14 cellular contexts compared by ENCODE assay signal in the genomic region with DNA sequence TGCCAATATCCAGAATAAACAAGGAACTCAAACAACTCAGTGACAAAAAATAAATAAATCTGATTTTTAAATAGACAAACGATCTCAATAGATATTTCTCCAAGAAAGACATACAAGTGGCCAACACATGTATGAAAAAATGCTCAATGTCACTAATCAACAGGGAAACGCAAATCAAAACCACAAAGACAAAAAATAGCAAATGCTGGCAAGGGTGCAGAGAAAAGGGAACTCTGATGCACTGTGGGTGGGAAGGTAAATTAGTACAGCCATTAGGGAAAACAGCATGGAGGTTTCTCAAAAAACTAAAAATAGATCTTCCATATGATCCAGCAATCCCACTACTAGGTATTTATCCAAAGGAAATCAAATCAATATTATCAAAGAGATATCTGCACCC. TPM values are rescaled to one million over a fixed set of nuclear protein-coding genes. Genes with fewer than 3 reads are reported as not detected.
DNase-seq lines count a peak whose midpoint lies in the region; ATAC-seq and TF ChIP-seq lines count a peak whose summit lies in the region.
"Had no signal": no experiment of that assay in that cellular context is flagged by ENCODE, and none has a peak within 500 bp of the region (broad histone marks: within the 10 kb centered on the region; RNA-seq: fewer than 3 reads in every experiment).

No MANE protein-coding gene starts in this region.

- H3K9me3 Mint-ChIP-seq in CD4-positive, alpha-beta T cell = no peaks in the 10 kb centered on the region

- peaks cover 4% of the 10 kb centered on the region for H3K27me3 Mint-ChIP-seq in CD4-positive, alpha-beta T cell
- H3K27me3 Mint-ChIP-seq: B cell had no signal

- H4K20me1 ChIP-seq in BLaER1 treated with 17β-estradiol and CSF1 and Interleukin-3, amounts not matched to agents 10 nM and 100 nM = peaks cover 8 to 14% (median 11%) of the 10 kb centered on the region in 11 experiments

- WGBS in right lobe of liver (ENCODE audit: insufficient coverage, low coverage, low lambda C conversion rate, missing lambda C conversion rate) = 36% methylated on average over 2 of the region's 2 CpGs
- 46 to 56% methylated on average over 2 of the region's 2 CpGs for WGBS in aorta, 2 donors

- H3K4me1 Mint-ChIP-seq in CD4-positive, alpha-beta T cell (ENCODE audit: low read depth) = peaks cover 18% of the 10 kb centered on the region

- H3K36me3 ChIP-seq in BLaER1 treated with 17β-estradiol and CSF1 and Interleukin-3, amounts not matched to agents 10 nM and 100 nM = peaks cover 3 to 9% (median 8%) of the 10 kb centered on the region in 11 experiments
- H3K36me3 ChIP-seq in NT2/D1 (ENCODE audit: insufficient read depth, insufficient read length, low read length) (peaks cover 8% of the 10 kb centered on the region), right lobe of liver (peaks cover 0 to 5% (median 2%) of the 10 kb centered on the region in 4 donors), aorta (ENCODE audit: control insufficient read depth in 1 of 2, insufficient read depth in 2 of 2, low read length in 1 of 2) (no peaks in the 10 kb centered on the region)

- H3K9me3 ChIP-seq in BLaER1 treated with 17β-estradiol and CSF1 and Interleukin-3, amounts not matched to agents 10 nM and 100 nM (replicated peaks in 1 of 11) = no peaks in the 10 kb centered on the region
- H3K9me3 ChIP-seq in CD4-positive, alpha-beta T cell (ENCODE audit: control insufficient read depth, low read length) = no peaks in the 10 kb centered on the region
- H3K9me3 ChIP-seq in NT2/D1 (ENCODE audit: insufficient read depth, low read length) (no peaks in the 10 kb centered on the region), right lobe of liver (no peaks in the 10 kb centered on the region), aorta (ENCODE audit: control insufficient read depth, low read length) (no peaks in the 10 kb centered on the region)
- H3K9me3 ChIP-seq: SK-N-SH had no signal

- no peak for ATAC-seq in CD4-positive, alpha-beta T cell (ENCODE audit: poor library complexity)
- ATAC-seq in right lobe of liver = no peak
- ATAC-seq in aorta (ENCODE audit: low FRiP score) = no peak
- ATAC-seq in GM18858 (IDR thresholded peaks at IDR 0.05; ENCODE audit: unreplicated experiment) = no peak
- ATAC-seq in GM18517 (IDR thresholded peaks at IDR 0.05; ENCODE audit: unreplicated experiment) = no peak

- TF ChIP-seq CTCF in CD4-positive, alpha-beta T cell (IDR thresholded peaks at IDR 0.05) = no peak
- TF ChIP-seq CTCF in right lobe of liver (IDR thresholded peaks at IDR 0.05) = no peak

- H3K4me3 ChIP-seq in BLaER1 treated with 17β-estradiol and CSF1 and Interleukin-3, amounts not matched to agents 10 nM and 100 nM = no peak overlapping the region
- H3K4me3 ChIP-seq in NT2/D1 (ENCODE audit: insufficient read length, low read depth) (no peak overlapping the region), right lobe of liver (no peak overlapping the region), aorta (ENCODE audit: low read length in 2 of 2) (no peak overlapping the region)

- H3K27me3 ChIP-seq in BLaER1 treated with 17β-estradiol and CSF1 and Interleukin-3, amounts not matched to agents 10 nM and 100 nM = no peaks in the 10 kb centered on the region
- H3K27me3 ChIP-seq in CD4-positive, alpha-beta T cell (ENCODE audit: control insufficient read depth, insufficient read depth, low read length) = no peaks in the 10 kb centered on the region
- no peaks in the 10 kb centered on the region for H3K27me3 ChIP-seq in NT2/D1 (ENCODE audit: insufficient read depth, insufficient read length)
- H3K27me3 ChIP-seq in right lobe of liver = no peaks in the 10 kb centered on the region
- no peaks in the 10 kb centered on the region for H3K27me3 ChIP-seq in aorta (ENCODE audit: control insufficient read depth in 1 of 2, insufficient read depth in 2 of 2, low read length in 1 of 2)

- peak overlapping the region in 6 of 11 experiments; percentile 12 to 59 (median 28); a peak in 6 of 22 replicates for H3K27ac ChIP-seq in BLaER1 treated with 17β-estradiol and CSF1 and Interleukin-3, amounts not matched to agents 10 nM and 100 nM
- no peak overlapping the region for H3K27ac ChIP-seq in CD4-positive, alpha-beta T cell (ENCODE audit: low read depth, low read length)
- H3K27ac ChIP-seq in right lobe of liver = peak overlapping the region in 2 of 3 donors; percentile 39 to 100
- no peak overlapping the region for H3K27ac ChIP-seq in aorta (ENCODE audit: low read depth in 1 of 2, low read length in 2 of 2)

- peaks cover 14% of the 10 kb centered on the region for H3K36me3 Mint-ChIP-seq in CD4-positive, alpha-beta T cell (ENCODE audit: low read depth)

- H3K9ac ChIP-seq in BLaER1 treated with 17β-estradiol and CSF1 and Interleukin-3, amounts not matched to agents 10 nM and 100 nM = no peak overlapping the region
- H3K9ac ChIP-seq in NT2/D1 (ENCODE audit: insufficient read length, low read depth) = peak overlapping the region; percentile 42
- H3K9ac ChIP-seq: SK-N-SH had no signal

- no peak for DNase-seq in CD4-positive, alpha-beta T cell
- DNase-seq in NT2/D1 (ENCODE audit: low read depth, low spot score) (no peak), right lobe of liver (no peak), aorta (no peak)
- DNase-seq: EL, H7, NCI-H1105 treated with DMSO at 0.1 percent for 48 hours, NCI-H187, NCI-H446, SK-N-SH had no signal

- H3K4me3 Mint-ChIP-seq in CD4-positive, alpha-beta T cell = peak overlapping the region; percentile 51
- H3K4me3 Mint-ChIP-seq: B cell had no signal

- no peak for TF ChIP-seq POLR2A in right lobe of liver (IDR thresholded peaks at IDR 0.05)

- H3K4me1 ChIP-seq in BLaER1 treated with 17β-estradiol and CSF1 and Interleukin-3, amounts not matched to agents 10 nM and 100 nM = peaks cover 36 to 49% (median 43%) of the 10 kb centered on the region in 10 experiments
- H3K4me1 ChIP-seq in NT2/D1 (ENCODE audit: insufficient read depth, insufficient read length) (no peaks in the 10 kb centered on the region), right lobe of liver (peaks cover 0 to 14% (median 3%) of the 10 kb centered on the region in 4 donors), aorta (ENCODE audit: control insufficient read depth in 1 of 2, insufficient read depth in 2 of 2, low read length in 2 of 2) (no peaks in the 10 kb centered on the region)

- no peak overlapping the region for H3K27ac Mint-ChIP-seq in CD4-positive, alpha-beta T cell
- H3K27ac Mint-ChIP-seq: B cell had no signal

- CTCF ChIA-PET in CD4-positive, alpha-beta T cell (lab: Charles Lee) = no interaction called here

- H3K4me2 ChIP-seq in BLaER1 treated with 17β-estradiol and CSF1 and Interleukin-3, amounts not matched to agents 10 nM and 100 nM = peak overlapping the region; percentile 21 to 94 (median 81)
- H3K4me2 ChIP-seq: SK-N-SH had no signal

- intact Hi-C loops in CD4-positive, alpha-beta T cell (cut with DNase I, micrococcal nuclease) = loop anchor here in 1 of 2 experiments (5.0 to 10.0 kb wide), 4 partner anchors 553 to 1028 kb away; a partner anchor contains a TSS
- intact Hi-C loops in right lobe of liver (cut with DNase I) (no loop called here), aorta (cut with DNase I) (loop anchor here in 1 of 2 donors (5.0 to 10.0 kb wide), 2 partner anchors 57 to 94 kb away; a partner anchor contains a TSS)

- POLR2A ChIA-PET in CD4-positive, alpha-beta T cell (lab: Charles Lee) = no interaction called here

RNA-seq across cellular contexts. Expression of a gene that starts 3.5 kb away (rescaled TPM):
- 100 to 1,000 TPM; 658 TPM for total RNA-seq in CD4-positive, alpha-beta T cell
- 100 to 1,000 TPM; 186 to 357 (median 215) TPM for total RNA-seq in right lobe of liver
- total RNA-seq in aorta = 100 to 1,000 TPM; 202 to 218 TPM
- polyA plus RNA-seq in aorta = 100 to 1,000 TPM in 1 of 2 donors, 10 to 100 TPM in 1; 93.1 to 139 TPM

RNA-seq across cellular contexts. Expression of a gene that starts 54.7 kb away (rescaled TPM):
- 100 to 1,000 TPM; 107 TPM for total RNA-seq in CD4-positive, alpha-beta T cell
- total RNA-seq in right lobe of liver = 10 to 100 TPM; 25.5 to 34.3 (median 27.3) TPM
- 100 to 1,000 TPM in 1 of 2 donors, 10 to 100 TPM in 1; 77.3 to 121 TPM for total RNA-seq in aorta
- polyA plus RNA-seq in aorta = 10 to 100 TPM; 21.7 to 94.6 TPM

Comparison
In these comparisons a context has a peak if more than half of its experiments do, and no peak if none do; other contexts are left out.
1. H3K27ac ChIP-seq: peak in BLaER1 treated with 17β-estradiol and CSF1 and Interleukin-3, amounts not matched to agents 10 nM and 100 nM (6 of 11) and right lobe of liver (2 of 3); none in CD4-positive, alpha-beta T cell (single experiment) and aorta (0 of 2).